ENCODE assay signal across 25 cellular contexts in the genomic region with DNA sequence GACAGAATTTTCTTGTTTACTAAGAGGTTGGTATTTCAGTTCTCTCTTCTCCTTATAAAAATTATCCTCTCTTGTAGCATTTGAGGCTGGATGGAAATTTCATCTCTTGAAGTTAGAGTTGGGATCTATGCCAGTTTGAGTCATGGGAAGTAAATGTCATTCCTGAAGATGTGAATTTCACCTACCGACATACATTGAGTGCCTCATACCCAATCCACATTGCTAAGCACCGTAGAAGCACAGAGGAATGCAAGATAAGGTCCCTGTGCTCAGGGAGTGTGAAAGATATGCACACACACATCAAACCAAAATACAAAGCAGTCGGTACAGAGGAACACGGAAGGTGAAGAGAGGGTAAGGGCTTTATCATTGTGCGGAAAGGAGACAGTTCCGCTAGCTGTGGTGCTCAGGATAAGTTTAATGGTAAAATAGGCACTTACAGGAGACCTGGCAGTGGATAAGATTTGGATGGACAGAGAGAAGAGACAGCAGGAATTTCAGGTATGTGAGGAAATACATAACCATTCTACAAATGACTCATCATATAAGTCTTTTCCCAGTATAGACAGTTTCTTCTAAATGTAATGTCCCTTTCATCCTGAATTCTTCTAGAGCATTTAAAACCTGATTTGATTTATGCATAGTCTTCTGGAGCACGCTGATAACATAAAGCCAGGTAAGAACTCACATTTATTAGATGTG.
DNase-seq lines count a peak whose midpoint lies in the region; ATAC-seq and TF ChIP-seq lines count a peak whose summit lies in the region.
"Had no signal": no experiment of that assay in that cellular context is flagged by ENCODE, and none has a peak within 500 bp of the region (broad histone marks: within the 10 kb centered on the region; RNA-seq: fewer than 3 reads in every experiment).

No MANE protein-coding gene starts in this region.

- 0 out of 2 replicates have a peak overlapping the region, but pooled peaks have one; percentile 9 for H2AFZ ChIP-seq in SK-N-SH (ENCODE audit: low read depth)

- CTCF ChIA-PET in SK-N-SH (lab: Yijun Ruan, JAX), result no interaction called here

- TF ChIP-seq RAD21 in SK-N-SH (IDR thresholded peaks at IDR 0.05; ENCODE audit: low read length), result no peak

- H3K27me3 ChIP-seq in SK-N-SH (ENCODE audit: insufficient read depth), result no peaks in the 10 kb centered on the region
- H3K27me3 ChIP-seq: spleen had no signal

- H3K4me2 ChIP-seq in SK-N-SH, result peak overlapping the region; percentile 32; the same call in 1 of the 2 replicates
- H3K4me2 ChIP-seq: KMS-11 had no signal

- POLR2A ChIA-PET in SK-N-SH (lab: Yijun Ruan, JAX), result no interaction called here

- peaks cover 10% of the 10 kb centered on the region for H3F3A ChIP-seq in SK-N-SH (replicated peaks; ENCODE audit: insufficient read depth)

- H3K9me2 ChIP-seq in SK-N-SH, result no peaks in the 10 kb centered on the region

- ATAC-seq in HG03045 (IDR thresholded peaks at IDR 0.05; ENCODE audit: unreplicated experiment) (no peak), GM19035 (IDR thresholded peaks at IDR 0.05; ENCODE audit: unreplicated experiment) (no peak)
- ATAC-seq: CD8-positive, alpha-beta T cell; HCT116; psoas muscle had no signal

- TF ChIP-seq CTCF in SK-N-SH (IDR thresholded peaks at IDR 0.05) (no peak), fibroblast of pulmonary artery (IDR thresholded peaks at IDR 0.05; ENCODE audit: low read length, missing control alignments) (no peak), osteocyte (IDR thresholded peaks at IDR 0.05) (no peak)

- H3K27ac Mint-ChIP-seq in osteocyte (ENCODE audit: unreplicated experiment), result peak overlapping the region; percentile 5
- no peak overlapping the region for H3K27ac Mint-ChIP-seq in activated T-helper 1 cell treated with anti-CD3 and anti-CD28 coated beads, Interleukin-12 subunit alpha, Interleukin-12 subunit beta, Interleukin-2, Interleukin-4 antibody, amounts not matched to agents 30 ng/mL and 10 ng/mL and 1 ng/mL, durations not matched to agents 14 hours and 24 hours and 36 hours
- H3K27ac Mint-ChIP-seq: CD8-positive, alpha-beta T cell had no signal

- no peak overlapping the region for H3K4me3 Mint-ChIP-seq in osteocyte (ENCODE audit: unreplicated experiment)
- H3K4me3 Mint-ChIP-seq in activated T-helper 1 cell treated with anti-CD3 and anti-CD28 coated beads, Interleukin-12 subunit alpha, Interleukin-12 subunit beta, Interleukin-2, Interleukin-4 antibody, amounts not matched to agents 30 ng/mL and 10 ng/mL and 1 ng/mL, durations not matched to agents 14 hours and 24 hours and 36 hours, result no peak overlapping the region
- H3K4me3 Mint-ChIP-seq: CD8-positive, alpha-beta T cell; neural crest cell had no signal

- H3K9me3 Mint-ChIP-seq in osteocyte (ENCODE audit: unreplicated experiment), result no peaks in the 10 kb centered on the region
- H3K9me3 Mint-ChIP-seq in activated T-helper 1 cell treated with anti-CD3 and anti-CD28 coated beads, Interleukin-12 subunit alpha, Interleukin-12 subunit beta, Interleukin-2, Interleukin-4 antibody, amounts not matched to agents 30 ng/mL and 10 ng/mL and 1 ng/mL, durations not matched to agents 14 hours and 24 hours and 36 hours, result no peaks in the 10 kb centered on the region
- H3K9me3 Mint-ChIP-seq: CD8-positive, alpha-beta T cell; neural crest cell had no signal

- no peak overlapping the region for H3K9ac ChIP-seq in SK-N-SH
- H3K9ac ChIP-seq: KMS-11 had no signal

- no peak for TF ChIP-seq EP300 in SK-N-SH (IDR thresholded peaks at IDR 0.05; ENCODE audit: borderline replicate concordance in 1 of 2, low read depth in 1 of 2, low read length in 1 of 2)

- WGBS in SK-N-SH (ENCODE audit: low lambda C conversion rate), result 47% methylated on average over 7 of the region's 7 CpGs

- peak overlapping the region in 1 of 2 experiments; percentile 23; a peak in 2 of 4 replicates for H3K27ac ChIP-seq in SK-N-SH (ENCODE audit: low read depth in 2 of 2, low read length in 1 of 2)
- H3K27ac ChIP-seq: coronary artery, HL-60, KMS-11, psoas muscle, spleen had no signal

- H3K4me3 ChIP-seq in SK-N-SH (ENCODE audit: low read depth in 2 of 2, low read length in 1 of 2) (no peak overlapping the region), fibroblast of pulmonary artery (replicated peaks; ENCODE audit: low read depth, low read length) (no peak overlapping the region)
- H3K4me3 ChIP-seq: coronary artery, psoas muscle, spleen had no signal

- H3K79me2 ChIP-seq in SK-N-SH (ENCODE audit: insufficient read depth), result no peaks in the 10 kb centered on the region

- H3K9me3 ChIP-seq in SK-N-SH, result no peaks in the 10 kb centered on the region
- H3K9me3 ChIP-seq: psoas muscle, spleen had no signal

- no peaks in the 10 kb centered on the region; a peak in 1 of 4 replicates for H3K4me1 ChIP-seq in SK-N-SH (ENCODE audit: control insufficient read depth in 1 of 2, insufficient read depth in 2 of 2, low read depth in 1 of 2, low read length in 1 of 2)
- H3K4me1 ChIP-seq: psoas muscle, spleen had no signal

- H3K36me3 ChIP-seq in SK-N-SH (replicated peaks in 1 of 2; ENCODE audit: control insufficient read depth in 1 of 2, insufficient read depth in 2 of 2, low read length in 1 of 2), result no peaks in the 10 kb centered on the region
- H3K36me3 ChIP-seq: spleen had no signal

- intact Hi-C loops in activated T-helper 1 cell treated with anti-CD3 and anti-CD28 coated beads, Interleukin-12 subunit alpha, Interleukin-12 subunit beta, Interleukin-2, Interleukin-4 antibody, amounts not matched to agents 30 ng/mL and 10 ng/mL and 1 ng/mL, durations not matched to agents 14 hours and 24 hours and 36 hours (cut with micrococcal nuclease), result no loop called here

- H3K27me3 Mint-ChIP-seq in osteocyte (ENCODE audit: unreplicated experiment), result no peaks in the 10 kb centered on the region
- H3K27me3 Mint-ChIP-seq in activated T-helper 1 cell treated with anti-CD3 and anti-CD28 coated beads, Interleukin-12 subunit alpha, Interleukin-12 subunit beta, Interleukin-2, Interleukin-4 antibody, amounts not matched to agents 30 ng/mL and 10 ng/mL and 1 ng/mL, durations not matched to agents 14 hours and 24 hours and 36 hours (ENCODE audit: insufficient read depth), result no peaks in the 10 kb centered on the region

- DNase-seq in Daoy (ENCODE audit: low read depth) (peak; percentile 70), SK-N-SH (no peak), fibroblast of pulmonary artery (ENCODE audit: low read depth) (peak; percentile 52), osteocyte (ENCODE audit: extremely low spot score, unreplicated experiment) (no peak), CD1c-positive myeloid dendritic cell (ENCODE audit: extremely low spot score) (no peak)
- DNase-seq in activated T-helper 1 cell treated with anti-CD3 and anti-CD28 coated beads, Interleukin-12 subunit alpha, Interleukin-12 subunit beta, Interleukin-2, Interleukin-4 antibody, amounts not matched to agents 30 ng/mL and 10 ng/mL and 1 ng/mL, durations not matched to agents 14 hours and 24 hours and 36 hours (ENCODE audit: low spot score), result no peak
- DNase-seq: activated CD4-positive, alpha-beta T cell treated with anti-CD3 and anti-CD28 coated beads, Interleukin-2, amount 50 U/mL, for 1 hour; activated naive CD4-positive, alpha-beta T cell; aorta; CD8-positive, alpha-beta T cell; DMS53; hypothalamus; left cardiac atrium; MV-4-11; NCI-H2029 treated with DMSO at 0.1 percent for 48 hours; psoas muscle; SHP77 treated with DMSO at 0.1 percent for 48 hours; spleen had no signal

- H4K20me1 ChIP-seq in SK-N-SH (ENCODE audit: insufficient read depth), result no peaks in the 10 kb centered on the region

- H3K4me1 Mint-ChIP-seq in osteocyte (ENCODE audit: unreplicated experiment), result peaks cover 10% of the 10 kb centered on the region
- H3K4me1 Mint-ChIP-seq in activated T-helper 1 cell treated with anti-CD3 and anti-CD28 coated beads, Interleukin-12 subunit alpha, Interleukin-12 subunit beta, Interleukin-2, Interleukin-4 antibody, amounts not matched to agents 30 ng/mL and 10 ng/mL and 1 ng/mL, durations not matched to agents 14 hours and 24 hours and 36 hours (ENCODE audit: low read depth), result no peaks in the 10 kb centered on the region
- H3K4me1 Mint-ChIP-seq: neural crest cell had no signal

- no peaks in the 10 kb centered on the region for H3K36me3 Mint-ChIP-seq in osteocyte (ENCODE audit: unreplicated experiment)
- no peaks in the 10 kb centered on the region for H3K36me3 Mint-ChIP-seq in activated T-helper 1 cell treated with anti-CD3 and anti-CD28 coated beads, Interleukin-12 subunit alpha, Interleukin-12 subunit beta, Interleukin-2, Interleukin-4 antibody, amounts not matched to agents 30 ng/mL and 10 ng/mL and 1 ng/mL, durations not matched to agents 14 hours and 24 hours and 36 hours (ENCODE audit: low read depth)
- H3K36me3 Mint-ChIP-seq: CD8-positive, alpha-beta T cell had no signal

TF ChIP-seq in SK-N-SH, 30 proteins besides CTCF, POLR2A, EP300 and RAD21:
- TF ChIP-seq NFIC (IDR thresholded peaks at IDR 0.05; ENCODE audit: borderline replicate concordance) (peak; percentile 8; the same call in 1 of the 2 replicates), USF2 (IDR thresholded peaks at IDR 0.05; ENCODE audit: borderline replicate concordance, low read depth, low read length) (no peak), NRF1 (IDR thresholded peaks at IDR 0.05; ENCODE audit: low read depth, low read length) (no peak), ELF1 (IDR thresholded peaks at IDR 0.05) (no peak)
TF ChIP-seq in SK-N-SH: peak in this region for 1.

Comparison
In these comparisons a context has a peak if more than half of its experiments do, and no peak if none do; other contexts are left out.
1. DNase-seq: peak in Daoy (single experiment) and fibroblast of pulmonary artery (single experiment); none in SK-N-SH (single experiment), osteocyte (single experiment), activated T-helper 1 cell treated with anti-CD3 and anti-CD28 coated beads, Interleukin-12 subunit alpha, Interleukin-12 subunit beta, Interleukin-2, Interleukin-4 antibody, amounts not matched to agents 30 ng/mL and 10 ng/mL and 1 ng/mL, durations not matched to agents 14 hours and 24 hours and 36 hours (single experiment) and CD1c-positive myeloid dendritic cell (single experiment).